In the genomic region with DNA sequence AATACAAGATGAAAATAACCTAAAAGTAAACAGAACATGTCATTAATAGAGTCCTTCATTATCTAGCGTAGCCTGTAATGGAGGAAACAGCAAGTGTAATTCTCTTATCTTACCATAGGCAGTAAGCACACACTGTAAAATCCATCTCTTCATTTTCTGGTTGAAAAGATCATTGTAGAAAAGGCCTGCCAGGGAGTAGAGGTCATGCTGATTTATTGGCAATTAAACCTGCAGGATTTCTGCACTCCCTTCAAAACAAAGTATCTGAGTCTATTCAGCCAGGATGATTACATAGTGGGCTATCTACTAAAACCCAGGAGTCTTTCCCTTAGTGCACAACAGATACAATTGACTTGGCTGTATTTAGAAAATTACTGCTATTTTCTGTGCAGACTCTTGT, we compare ENCODE assay signal across 22 cellular contexts. TPM values are rescaled to one million over a fixed set of nuclear protein-coding genes. Genes with fewer than 3 reads are reported as not detected.
A peak's percentile ranks its signal among the peaks of the same experiment; 100 is the strongest.
DNase-seq lines count a peak whose midpoint lies in the region; ATAC-seq, FAIRE-seq and TF ChIP-seq lines count a peak whose summit lies in the region.
"Had no signal": no experiment of that assay in that cellular context is flagged by ENCODE, and none has a peak within 500 bp of the region (broad histone marks: within the 10 kb centered on the region; RNA-seq: fewer than 3 reads in every experiment).

No MANE protein-coding gene starts in this region.

- H3K4me3 Mint-ChIP-seq in type B pancreatic cell, result no peak overlapping the region
- H3K4me3 Mint-ChIP-seq in CD8-positive, alpha-beta T cell, result no peak overlapping the region
- H3K4me3 Mint-ChIP-seq: activated T-helper 17 cell treated with anti-CD3 and anti-CD28 coated beads, Interleukin-2, amount 50 U/mL, for 72 hours; immature natural killer cell; memory B cell; nephron; T-helper 17 cell had no signal

- TF ChIP-seq RAD21 in GM12878 (IDR thresholded peaks at IDR 0.05; ENCODE audit: insufficient read depth, low read depth, low read length), result no peak

- FAIRE-seq in GM12878 (lab: Jason Lieb, UNC), result no peak
- no peak for FAIRE-seq in small intestine (lab: Jason Lieb, UNC)

- H3K4me1 ChIP-seq in GM12878 (ENCODE audit: control insufficient read depth, insufficient read depth, low read length) (no peaks in the 10 kb centered on the region), small intestine (ENCODE audit: control insufficient read depth in 2 of 2, insufficient read depth in 1 of 2, low read depth in 1 of 2, low read length in 1 of 2) (no peaks in the 10 kb centered on the region)
- no peaks in the 10 kb centered on the region for H3K4me1 ChIP-seq in CD8-positive, alpha-beta T cell (ENCODE audit: insufficient read depth, low read length)
- H3K4me1 ChIP-seq: BLaER1 treated with 17β-estradiol and CSF1 and Interleukin-3, amounts not matched to agents 10 nM and 100 nM; esophagus muscularis mucosa had no signal

- H2AFZ ChIP-seq in GM12878 (ENCODE audit: control insufficient read depth, low read depth, low read length), result no peak overlapping the region

- H3K27ac ChIP-seq in GM12878 (ENCODE audit: control insufficient read depth, insufficient read depth) (no peak overlapping the region), small intestine (ENCODE audit: low read depth in 1 of 2, low read length in 1 of 2) (no peak overlapping the region), WERI-Rb-1 (no peak overlapping the region)
- H3K27ac ChIP-seq in CD8-positive, alpha-beta T cell (ENCODE audit: low read depth, low read length), result no peak overlapping the region
- H3K27ac ChIP-seq: BLaER1 treated with 17β-estradiol and CSF1 and Interleukin-3, amounts not matched to agents 10 nM and 100 nM; cardiac muscle cell; esophagus muscularis mucosa had no signal

- H3K9me3 ChIP-seq in GM12878 (replicated peaks; ENCODE audit: control insufficient read depth, insufficient read depth, low read length) (no peaks in the 10 kb centered on the region; the same call in 1 of the 3 replicates), small intestine (ENCODE audit: control insufficient read depth, low read depth) (no peaks in the 10 kb centered on the region), WERI-Rb-1 (ENCODE audit: severe bottlenecking) (peaks cover 11% of the 10 kb centered on the region)
- H3K9me3 ChIP-seq in CD8-positive, alpha-beta T cell (ENCODE audit: low read length), result peaks cover 4% of the 10 kb centered on the region

- H3K27me3 ChIP-seq in GM12878 (replicated peaks in 1 of 2; ENCODE audit: control insufficient read depth in 2 of 2, insufficient read depth in 2 of 2, low read length in 1 of 2) (no peaks in the 10 kb centered on the region), small intestine (ENCODE audit: control insufficient read depth in 2 of 2, insufficient read depth in 2 of 2, low read length in 2 of 2) (no peaks in the 10 kb centered on the region), WERI-Rb-1 (ENCODE audit: insufficient read depth, low read depth, severe bottlenecking) (no peaks in the 10 kb centered on the region)
- H3K27me3 ChIP-seq in CD8-positive, alpha-beta T cell (ENCODE audit: insufficient read depth, low read length), result no peaks in the 10 kb centered on the region
- H3K27me3 ChIP-seq: BLaER1 treated with 17β-estradiol and CSF1 and Interleukin-3, amounts not matched to agents 10 nM and 100 nM; cardiac muscle cell; esophagus muscularis mucosa had no signal

- RAD21 ChIA-PET in GM12878 (lab: Charles Lee; ENCODE audit: unreplicated experiment), result no interaction called here

- no peak overlapping the region for H3K9ac ChIP-seq in GM12878 (ENCODE audit: control insufficient read depth, insufficient read depth, low read length)
- H3K9ac ChIP-seq: BLaER1 treated with 17β-estradiol and CSF1 and Interleukin-3, amounts not matched to agents 10 nM and 100 nM had no signal

- in situ Hi-C loops in GM12878 (cut with MboI), result no loop called here

- no peak for TF ChIP-seq CTCF in GM12878 (IDR thresholded peaks at IDR 0.05 in 2 of 3, conservative IDR thresholded peaks at IDR 0.05 in 1 of 3; ENCODE audit: control insufficient read depth in 2 of 3, extremely low read depth in 1 of 3, insufficient read depth in 1 of 3, low read depth in 3 of 3, low read length in 3 of 3)
- TF ChIP-seq CTCF in WERI-Rb-1 (IDR thresholded peaks at IDR 0.05; ENCODE audit: low read depth, low read length), result no peak
- TF ChIP-seq CTCF in type B pancreatic cell (conservative IDR thresholded peaks at IDR 0.05), result no peak
- no peak for TF ChIP-seq CTCF in CD8-positive, alpha-beta T cell (IDR thresholded peaks at IDR 0.05)

- DNase-seq in NCI-H187 treated with DMSO at 0.1 percent for 48 hours (lab: John Stamatoyannopoulos, UW) (peak; percentile 30), NCI-H187 (lab: John Stamatoyannopoulos, UW) (no peak), NCI-H2227 (lab: John Stamatoyannopoulos, UW; ENCODE audit: unreplicated experiment) (peak; percentile 96), GM12878 (ENCODE audit: low read depth, low spot score) (no peak), small intestine (peak; percentile 52), WERI-Rb-1 (no peak), type B pancreatic cell (ENCODE audit: extremely low spot score, unreplicated experiment) (no peak)
- DNase-seq in CD8-positive, alpha-beta T cell, result no peak
- DNase-seq: activated CD4-positive, alpha-beta T cell treated with anti-CD3 and anti-CD28 coated beads for 1 hour; HCEC 1CT; immature natural killer cell; Kasumi-1; NCI-H2171; stimulated activated naive CD4-positive, alpha-beta T cell; T-helper 17 cell had no signal

- SMC1A ChIA-PET in GM12878 (lab: Charles Lee; ENCODE audit: uncharacterized antibody, unreplicated experiment), result interaction anchor here (1.1 to 1.7 kb wide), 5 partner anchors 8 to 79 kb away, joined by 3 to 5 read pairs (median 3); no protein-coding TSS in a partner anchor

- H3K79me2 ChIP-seq in GM12878 (ENCODE audit: control insufficient read depth, insufficient read depth, low read length), result no peaks in the 10 kb centered on the region

- H3K9me3 Mint-ChIP-seq in type B pancreatic cell, result peaks cover 12% of the 10 kb centered on the region
- peaks cover 11% of the 10 kb centered on the region for H3K9me3 Mint-ChIP-seq in CD8-positive, alpha-beta T cell

- POLR2A ChIA-PET in GM12878 (lab: Charles Lee), result no interaction called here
- POLR2A ChIA-PET in CD8-positive, alpha-beta T cell (lab: Charles Lee), result no interaction called here

- H3K27ac Mint-ChIP-seq in type B pancreatic cell, result no peak overlapping the region
- H3K27ac Mint-ChIP-seq in CD8-positive, alpha-beta T cell, result no peak overlapping the region
- H3K27ac Mint-ChIP-seq: activated T-helper 17 cell treated with anti-CD3 and anti-CD28 coated beads, Interleukin-2, amount 50 U/mL, for 72 hours; immature natural killer cell; memory B cell; T-helper 17 cell had no signal

- H3K4me2 ChIP-seq in GM12878 (ENCODE audit: control insufficient read depth, insufficient read depth), result no peak overlapping the region
- H3K4me2 ChIP-seq: BLaER1 treated with 17β-estradiol and CSF1 and Interleukin-3, amounts not matched to agents 10 nM and 100 nM had no signal

- peak; percentile 24; the same call in 2 of the 3 replicates for ATAC-seq in GM12878
- no peak for ATAC-seq in CD8-positive, alpha-beta T cell
- ATAC-seq: activated T-helper 17 cell treated with anti-CD3 and anti-CD28 coated beads, Interleukin-2, amount 50 U/mL, for 72 hours; Right ventricle myocardium inferior; T-helper 17 cell had no signal

- WGBS in GM12878 (ENCODE audit: insufficient coverage, insufficient replicate concordance, low lambda C conversion rate, missing lambda C conversion rate), result 95% methylated on average over 1 of the region's 1 CpG
- 21 to 47% (median 35%) methylated on average over 1 of the region's 1 CpG for WGBS in small intestine, 3 donors

- H3K36me3 ChIP-seq in GM12878 (ENCODE audit: control insufficient read depth in 2 of 2, insufficient read depth in 2 of 2, low read length in 1 of 2) (no peaks in the 10 kb centered on the region), small intestine (ENCODE audit: control insufficient read depth in 2 of 2, insufficient read depth in 2 of 2, low read length in 2 of 2) (no peaks in the 10 kb centered on the region), WERI-Rb-1 (no peaks in the 10 kb centered on the region)
- no peaks in the 10 kb centered on the region for H3K36me3 ChIP-seq in CD8-positive, alpha-beta T cell (ENCODE audit: insufficient read depth, low read length)
- H3K36me3 ChIP-seq: BLaER1 treated with 17β-estradiol and CSF1 and Interleukin-3, amounts not matched to agents 10 nM and 100 nM; cardiac muscle cell; esophagus muscularis mucosa had no signal

- H3K4me1 Mint-ChIP-seq in type B pancreatic cell (ENCODE audit: unreplicated experiment), result peaks cover 5% of the 10 kb centered on the region
- no peaks in the 10 kb centered on the region for H3K4me1 Mint-ChIP-seq in CD8-positive, alpha-beta T cell (ENCODE audit: low read depth)
- H3K4me1 Mint-ChIP-seq: activated T-helper 17 cell treated with anti-CD3 and anti-CD28 coated beads, Interleukin-2, amount 50 U/mL, for 72 hours; memory B cell had no signal

- CTCF ChIA-PET in GM12878 (lab: Yijun Ruan, JAX), result interaction anchor here (1.4 kb wide), 1 partner anchor 17 kb away, joined by 3 read pairs; no protein-coding TSS in a partner anchor
- CTCF ChIA-PET in CD8-positive, alpha-beta T cell (lab: Charles Lee), result no interaction called here

- intact Hi-C loops in GM12878 (cut with micrococcal nuclease; ENCODE audit: unreplicated experiment), result no loop called here
- intact Hi-C loops in CD8-positive, alpha-beta T cell (cut with DNase I, micrococcal nuclease), result no loop called here

- no peak overlapping the region for H3K4me3 ChIP-seq in GM12878
- no peak overlapping the region for H3K4me3 ChIP-seq in small intestine (ENCODE audit: low read depth in 1 of 2, low read length in 2 of 2)
- H3K4me3 ChIP-seq in WERI-Rb-1 (ENCODE audit: low read depth, low read length), result no peak overlapping the region
- H3K4me3 ChIP-seq in CD8-positive, alpha-beta T cell (ENCODE audit: low read depth, low read length), result no peak overlapping the region
- H3K4me3 ChIP-seq: BLaER1 treated with 17β-estradiol and CSF1 and Interleukin-3, amounts not matched to agents 10 nM and 100 nM; cardiac muscle cell; esophagus muscularis mucosa had no signal

- no peak for TF ChIP-seq EP300 in GM12878 (IDR thresholded peaks at IDR 0.05; ENCODE audit: borderline replicate concordance in 1 of 2, control insufficient read depth in 1 of 2, low read depth in 2 of 2, low read length in 2 of 2)

- no peaks in the 10 kb centered on the region for H4K20me1 ChIP-seq in GM12878 (ENCODE audit: control insufficient read depth, insufficient read depth)
- H4K20me1 ChIP-seq: BLaER1 treated with 17β-estradiol and CSF1 and Interleukin-3, amounts not matched to agents 10 nM and 100 nM had no signal

- TF ChIP-seq POLR2A in GM12878 (IDR thresholded peaks at IDR 0.05; ENCODE audit: low read depth, low read length), result no peak

- peaks cover under 1% of the 10 kb centered on the region for H3K27me3 Mint-ChIP-seq in type B pancreatic cell
- no peaks in the 10 kb centered on the region for H3K27me3 Mint-ChIP-seq in CD8-positive, alpha-beta T cell (ENCODE audit: low read depth)
- H3K27me3 Mint-ChIP-seq: activated T-helper 17 cell treated with anti-CD3 and anti-CD28 coated beads, Interleukin-2, amount 50 U/mL, for 72 hours; memory B cell; T-helper 17 cell had no signal

- H3K36me3 Mint-ChIP-seq in type B pancreatic cell, result peaks cover 3% of the 10 kb centered on the region
- peaks cover 3% of the 10 kb centered on the region for H3K36me3 Mint-ChIP-seq in CD8-positive, alpha-beta T cell

- BruUV-seq in GM12878 (replicated peaks; lab: Mats Ljungman, UMichigan), result no TSS peak

RNA-seq across cellular contexts. Expression of a gene that starts 35.1 kb away (rescaled TPM):
- total RNA-seq in GM12878 (2013; cell fraction: nucleolus; rRNA removed), result 46.2 and 53.4 TPM in 2 replicates
- total RNA-seq in GM12878 (2014; rRNA removed) (32.5 and 36.6 TPM in 2 replicates), GM12878 (2014; rRNA removed; fragmentation: Illumina TruSeq; extraction: Trizol) (34.4 and 34.7 TPM in 2 replicates), GM12878 (2021) (26.6 and 29.9 TPM in 2 replicates), type B pancreatic cell (ENCODE audit: low replicate concordance) (16.7 and 17.4 TPM in 2 replicates)
- 4.8 TPM for polyA plus RNA-seq in GM12878 (2011; ENCODE audit: low read depth)
- polyA plus RNA-seq in GM12878 (2011; rRNA removed) (28.7 and 36.0 TPM in 2 replicates), GM12878 (2014; fragmentation: Illumina TruSeq; extraction: Trizol) (26.5 and 27.0 TPM in 2 replicates), GM12878 (2014; fragmentation: Nextera tagmentation; extraction: Ambion mirVana) (10 to 100 TPM in 1 of 2 experiments, 1 to 10 TPM in 1; 10.0 to 27.4 TPM), GM12878 (2014; rRNA removed) (10.8 and 12.7 TPM in 2 replicates), GM12878 (2016; fragmentation: Nextera tagmentation; extraction: Ambion mirVana) (10 to 100 TPM; 29.7 to 30.4 TPM), small intestine (1 to 10 TPM; 4.3 to 7.2 (median 6.3) TPM)
- polyA plus RNA-seq in GM12878 (2011; cell fraction: cytosol; rRNA removed), result 13.0 and 15.2 TPM in 2 replicates
- 13.7 and 14.3 TPM in 2 replicates for polyA plus RNA-seq in GM12878 (2011; cell fraction: nucleus; rRNA removed)
- 6.2 and 9.2 TPM in 2 replicates for polyA plus RNA-seq in GM12878 (2012)
- polyA minus RNA-seq in GM12878 (2011; rRNA and poly(A)+ RNA removed), result 37.4 and 53.0 TPM in 2 replicates
- polyA minus RNA-seq in GM12878 (2011; cell fraction: cytosol; rRNA and poly(A)+ RNA removed), result 15.3 and 19.9 TPM in 2 replicates
- 19.0 and 30.0 TPM in 2 replicates for polyA minus RNA-seq in GM12878 (2011; cell fraction: nucleus; rRNA and poly(A)+ RNA removed)
- 10 to 100 TPM; 32.0 to 36.6 TPM for total RNA-seq in CD8-positive, alpha-beta T cell

Comparison
In these comparisons a context has a peak if more than half of its experiments do, and no peak if none do; other contexts are left out.
1. DNase-seq: peak in NCI-H187 treated with DMSO at 0.1 percent for 48 hours (single experiment), NCI-H2227 (single experiment) and small intestine (single experiment); none in NCI-H187 (0 of 2), GM12878 (single experiment), WERI-Rb-1 (single experiment), type B pancreatic cell (single experiment) and CD8-positive, alpha-beta T cell (0 of 7).